1 cellular context compared by ENCODE assay signal in genomic region chr1:42953182-42954180, GRCh38.
TF ChIP-seq lines count a peak whose summit lies in the region.

No MANE protein-coding gene starts in this region.

TF ChIP-seq in GM12878, 131 proteins besides CTCF, POLR2A, EP300 and RAD21:
- TF ChIP-seq MAX (IDR thresholded peaks at IDR 0.05; ENCODE audit: low read depth, low read length) (0 out of 2 replicates have a peak, but pooled peaks have one; percentile 18), SPI1 (IDR thresholded peaks at IDR 0.05; ENCODE audit: borderline replicate concordance, insufficient read depth, low read depth, low read length) (peak; percentile 40; the same call in 1 of the 2 replicates), ELK1 (IDR thresholded peaks at IDR 0.05; ENCODE audit: low read depth, low read length) (no peak), MLLT1 (IDR thresholded peaks at IDR 0.05) (peak; percentile 29; the same call in 1 of the 2 replicates)
